Comparison of ENCODE assay signal across 1 cellular context in the genomic region with DNA sequence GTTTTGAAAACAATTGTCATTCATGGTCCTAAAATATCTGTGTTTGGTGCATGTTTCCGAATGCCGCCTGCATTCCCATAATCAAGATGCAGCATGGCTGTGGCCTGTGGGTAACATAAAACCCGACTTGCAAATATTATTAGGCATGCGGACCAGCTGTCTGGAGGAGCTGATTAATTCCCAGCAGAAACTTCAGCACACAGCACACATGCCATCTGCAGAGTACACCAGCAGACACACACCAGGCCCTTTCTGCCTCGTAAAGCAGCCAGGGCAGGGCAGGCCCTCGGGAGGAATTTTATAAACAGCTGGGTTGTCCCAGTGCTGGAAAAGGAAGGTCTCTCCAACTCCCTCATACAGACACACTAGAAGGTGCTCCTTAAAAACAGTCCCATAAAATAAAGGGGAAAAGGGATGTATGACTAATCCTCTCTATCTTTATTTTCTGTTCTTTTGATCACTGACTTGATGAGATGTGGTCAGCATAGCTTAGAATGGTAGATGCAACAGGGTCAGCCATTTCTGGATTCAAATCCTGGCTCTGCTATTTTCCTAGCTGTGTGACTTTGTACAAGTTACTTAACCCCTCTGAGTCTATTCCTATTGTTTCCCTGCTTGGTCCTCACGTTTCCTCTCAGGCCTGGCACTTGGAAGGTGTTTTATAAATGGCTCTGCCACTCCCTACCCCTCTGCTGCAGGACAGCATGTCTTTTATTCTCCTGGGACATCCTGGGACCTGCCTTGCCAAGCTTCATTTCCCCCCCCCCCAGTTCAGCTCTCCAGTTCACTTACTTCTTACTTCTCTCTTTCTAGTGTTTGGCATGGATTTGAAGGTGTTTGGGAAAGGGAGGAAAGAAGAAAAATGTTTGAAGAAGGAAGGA.
TF ChIP-seq lines count a peak whose summit lies in the region.

No MANE protein-coding gene starts in this region.

TF ChIP-seq in endothelial cell of umbilical vein, 7 proteins besides CTCF, POLR2A, EP300 and RAD21:
- TF ChIP-seq MYC (IDR thresholded peaks at IDR 0.05; ENCODE audit: low read depth, low read length) (no peak), GATA2 (IDR thresholded peaks at IDR 0.05; ENCODE audit: insufficient read depth, insufficient read length, low read depth, low read length) (no peak), POLR2AphosphoS5 (IDR thresholded peaks at IDR 0.05; ENCODE audit: insufficient read depth, low read depth, low read length) (no peak), JUN (IDR thresholded peaks at IDR 0.05; ENCODE audit: borderline replicate concordance, insufficient read depth, insufficient read length, low read depth) (no peak), EZH2 (IDR thresholded peaks at IDR 0.05; ENCODE audit: borderline replicate concordance, low read depth, low read length, severe bottlenecking) (no peak), FOS (IDR thresholded peaks at IDR 0.05; ENCODE audit: borderline replicate concordance, insufficient read depth, low read length) (no peak)
- TF ChIP-seq, protein P1, sequence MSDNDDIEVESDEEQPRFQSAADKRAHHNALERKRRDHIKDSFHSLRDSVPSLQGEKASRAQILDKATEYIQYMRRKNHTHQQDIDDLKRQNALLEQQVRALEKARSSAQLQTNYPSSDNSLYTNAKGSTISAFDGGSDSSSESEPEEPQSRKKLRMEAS (IDR thresholded peaks at IDR 0.05; ENCODE audit: insufficient read depth, insufficient read length): no peak
